8 cellular contexts compared by ENCODE assay signal in the genomic region with DNA sequence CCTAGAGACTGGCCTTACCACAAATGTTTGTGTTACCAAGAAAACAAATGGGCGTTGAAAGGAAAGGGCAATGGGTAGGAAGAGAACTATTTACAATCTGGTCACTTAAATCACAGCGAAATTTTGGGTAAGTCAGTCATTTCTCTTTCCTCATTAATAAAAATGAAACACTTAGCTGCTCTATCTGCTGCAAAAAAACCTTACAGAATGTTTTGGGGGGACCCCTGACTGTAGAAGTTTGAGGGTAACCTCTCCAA. TPM values are rescaled to one million over a fixed set of nuclear protein-coding genes. Genes with fewer than 3 reads are reported as not detected.
A peak's percentile ranks its signal among the peaks of the same experiment; 100 is the strongest.
DNase-seq lines count a peak whose midpoint lies in the region; ATAC-seq, FAIRE-seq and TF ChIP-seq lines count a peak whose summit lies in the region.

No MANE protein-coding gene starts in this region.

- TF ChIP-seq RAD21 in A549 (conservative IDR thresholded peaks at IDR 0.05 in 1 of 2, IDR thresholded peaks at IDR 0.05 in 1 of 2), result no peak

- 15% methylated on average over 2 of the region's 2 CpGs for WGBS in A549 (ENCODE audit: missing lambda C conversion rate)
- 39% methylated on average over 2 of the region's 2 CpGs for WGBS in HUES64
- 8% methylated on average over 2 of the region's 2 CpGs for WGBS in mammary epithelial cell (ENCODE audit: low coverage, missing lambda C conversion rate)

- TF ChIP-seq CTCF in A549 (IDR thresholded peaks at IDR 0.05) (no peak), mammary epithelial cell (conservative IDR thresholded peaks at IDR 0.05 in 1 of 2, IDR thresholded peaks at IDR 0.05 in 1 of 2; ENCODE audit: extremely low read depth in 1 of 2, insufficient read depth in 1 of 2, low read depth in 1 of 2, low read length in 2 of 2) (no peak)

- TF ChIP-seq EP300 in A549 (IDR thresholded peaks at IDR 0.05), result no peak

- H2AFZ ChIP-seq in mammary epithelial cell (ENCODE audit: low read depth, low read length), result peak overlapping the region; percentile 87

- H3K36me3 ChIP-seq in HUES64 (ENCODE audit: insufficient read depth, low read length) (peaks cover 13% of the 10 kb centered on the region; the same call in 1 of the 2 replicates), mammary epithelial cell (ENCODE audit: insufficient read depth, low read length) (no peaks in the 10 kb centered on the region), mucosa of rectum (ENCODE audit: control insufficient read depth in 2 of 2, insufficient read depth in 2 of 2, low read length in 2 of 2) (no peaks in the 10 kb centered on the region)

- no TSS peak for BruUV-seq in mammary epithelial cell (replicated peaks; lab: Mats Ljungman, UMichigan)

- dilution Hi-C loops in mammary epithelial cell (cut with HindIII; ENCODE audit: low sequenced_read_pairs), result no loop called here

- ATAC-seq in A549 (no peak), GM18909 (IDR thresholded peaks at IDR 0.05; ENCODE audit: poor library complexity, unreplicated experiment) (no peak), GM19351 (IDR thresholded peaks at IDR 0.05; ENCODE audit: unreplicated experiment) (no peak)

- intact Hi-C loops in mammary epithelial cell (cut with micrococcal nuclease), result loop anchor here (1.0 to 10.0 kb wide), 2 partner anchors 30 to 321 kb away; partner anchors contain the start of gene RIPOR1

- H3K4me3 ChIP-seq in A549 (peak overlapping the region; percentile 93), HUES64 (ENCODE audit: low read length) (peak overlapping the region; percentile 92), mammary epithelial cell (replicated peaks in 1 of 3; ENCODE audit: insufficient read depth in 1 of 3, low read depth in 2 of 3, low read length in 3 of 3) (peak overlapping the region; percentile 51 to 96 (median 77)), mucosa of rectum (ENCODE audit: low read length in 2 of 2) (peak overlapping the region; percentile 79 to 83)

- H3K79me2 ChIP-seq in mammary epithelial cell (ENCODE audit: insufficient read depth, low read length), result peaks cover 76% of the 10 kb centered on the region

- H3K4me2 ChIP-seq in A549, result peak overlapping the region; percentile 87
- peak overlapping the region; percentile 97 for H3K4me2 ChIP-seq in mammary epithelial cell (ENCODE audit: insufficient read depth, low read depth, low read length)

- TF ChIP-seq POLR2A in A549 (IDR thresholded peaks at IDR 0.05; ENCODE audit: low read length) (no peak), H54 (IDR thresholded peaks at IDR 0.05; ENCODE audit: low read depth, low read length) (no peak)

- CTCF ChIA-PET in A549 (lab: Yijun Ruan, JAX) (interaction anchor here (0.6 to 4.1 kb wide), 5 partner anchors 26 to 64 kb away, joined by 3 to 38 read pairs (median 4); no protein-coding TSS in a partner anchor), mammary epithelial cell (lab: Charles Lee; ENCODE audit: low non-redundant PET) (no interaction called here)

- in situ Hi-C loops in mammary epithelial cell (cut with MboI; ENCODE audit: low sequenced_read_pairs in 2 of 2), result no loop called here

- H3K27me3 ChIP-seq in HUES64 (ENCODE audit: insufficient read depth, low read length) (no peaks in the 10 kb centered on the region), mammary epithelial cell (ENCODE audit: insufficient read depth, low read length) (no peaks in the 10 kb centered on the region), mucosa of rectum (ENCODE audit: control insufficient read depth in 2 of 2, insufficient read depth in 2 of 2, low read length in 2 of 2) (no peaks in the 10 kb centered on the region)

- FAIRE-seq in A549 (lab: Jason Lieb, UNC) (no peak), H54 (lab: Jason Lieb, UNC) (no peak)

- peak overlapping the region; percentile 72 for H3K9ac ChIP-seq in HUES64 (ENCODE audit: low read depth, low read length)
- H3K9ac ChIP-seq in mammary epithelial cell (ENCODE audit: insufficient read depth, low read length), result peak overlapping the region; percentile 63
- H3K9ac ChIP-seq in mucosa of rectum (ENCODE audit: low read depth in 1 of 2, low read length in 2 of 2), result peak overlapping the region; percentile 79

- no peaks in the 10 kb centered on the region for H4K20me1 ChIP-seq in mammary epithelial cell (ENCODE audit: insufficient read depth, low read length)

- POLR2A ChIA-PET in A549 (lab: Yijun Ruan, JAX), result interaction anchor here (0.6 to 0.9 kb wide), 6 partner anchors 12 to 90 kb away, joined by 3 to 7 read pairs (median 4); partner anchors contain the start of genes PSKH1, RANBP10 and TSNAXIP1

- H3K27ac ChIP-seq in A549 (peak overlapping the region; percentile 89 to 98), HUES64 (ENCODE audit: low read depth, low read length) (peak overlapping the region; percentile 90), mammary epithelial cell (ENCODE audit: insufficient read depth, low read depth, low read length) (peak overlapping the region; percentile 77), mucosa of rectum (ENCODE audit: low read depth in 2 of 2, low read length in 2 of 2) (peak overlapping the region; percentile 92 to 93)

- H3K4me1 ChIP-seq in A549 (peaks cover 40% of the 10 kb centered on the region), HUES64 (ENCODE audit: insufficient read depth, low read length) (peaks cover 34% of the 10 kb centered on the region), mammary epithelial cell (ENCODE audit: insufficient read depth, low read length) (peaks cover 39% of the 10 kb centered on the region), mucosa of rectum (ENCODE audit: control insufficient read depth in 2 of 2, insufficient read depth in 2 of 2, low read length in 2 of 2) (peaks cover 44 to 46% of the 10 kb centered on the region in 2 donors)

- no peaks in the 10 kb centered on the region for H3K9me3 ChIP-seq in A549
- no peaks in the 10 kb centered on the region for H3K9me3 ChIP-seq in HUES64 (ENCODE audit: insufficient read depth, low read depth, low read length)
- no peaks in the 10 kb centered on the region for H3K9me3 ChIP-seq in mammary epithelial cell (replicated peaks; ENCODE audit: insufficient read depth, low read length)
- no peaks in the 10 kb centered on the region for H3K9me3 ChIP-seq in mucosa of rectum (ENCODE audit: control insufficient read depth in 2 of 2, low read length in 2 of 2)

- no peak for DNase-seq in A549 (ENCODE audit: low read depth in 1 of 2, low spot score in 1 of 2)
- DNase-seq in mammary epithelial cell, result no peak
- DNase-seq in H54 (ENCODE audit: insufficient read length, low spot score), result no peak
- no peak for DNase-seq in inferior parietal cortex (ENCODE audit: extremely low spot score)

TF ChIP-seq in A549, 52 proteins besides CTCF, POLR2A, EP300 and RAD21 (continues in another document):
- no peak for TF ChIP-seq MAZ (IDR thresholded peaks at IDR 0.05; ENCODE audit: borderline replicate concordance, low read depth, low read length)

RNA-seq across cellular contexts. Expression of gene NUTF2, which starts 0.7 kb away (rescaled TPM):
- polyA plus RNA-seq in A549 (2011; rRNA removed) (168 and 209 TPM in 2 replicates), A549 (2017; fragmentation: RNase III; extraction: RNeasy Plus Mini Kit Qiagen cat#74134 plus additional on column Dnase treatment) (270 to 301 TPM (median 287 TPM) in 3 replicates), mammary epithelial cell (452 TPM)
- 585 and 606 TPM in 2 replicates for polyA plus RNA-seq in A549 (2012; cell fraction: cytosol; rRNA removed)
- 173 and 271 TPM in 2 replicates for polyA plus RNA-seq in A549 (2012; cell fraction: nucleus; rRNA removed)
- 446 and 461 TPM in 2 replicates for polyA minus RNA-seq in A549 (2011; rRNA and poly(A)+ RNA removed)
- polyA plus RNA-seq in HUES64 (2013, experiment 1 of 2), result 242 TPM
- polyA plus RNA-seq in HUES64 (2013, experiment 2 of 2), result 239 TPM
- total RNA-seq in mammary epithelial cell, result 100 to 1,000 TPM; 158 to 198 TPM
- 283 TPM for polyA minus RNA-seq in mammary epithelial cell

RNA-seq across cellular contexts. Expression of gene CENPT, which starts 1.5 kb away (rescaled TPM):
- 18.2 and 19.1 TPM in 2 replicates for polyA plus RNA-seq in A549 (2011; rRNA removed)
- 40.2 and 42.7 TPM in 2 replicates for polyA plus RNA-seq in A549 (2012; cell fraction: cytosol; rRNA removed)
- polyA plus RNA-seq in A549 (2012; cell fraction: nucleus; rRNA removed), result 322 and 345 TPM in 2 replicates
- 35.9 to 40.3 TPM (median 36.9 TPM) in 3 replicates for polyA plus RNA-seq in A549 (2017; fragmentation: RNase III; extraction: RNeasy Plus Mini Kit Qiagen cat#74134 plus additional on column Dnase treatment)
- 23.4 and 24.1 TPM in 2 replicates for polyA minus RNA-seq in A549 (2011; rRNA and poly(A)+ RNA removed)
- 35.3 TPM for polyA plus RNA-seq in HUES64 (2013, experiment 1 of 2)
- 31.2 TPM for polyA plus RNA-seq in HUES64 (2013, experiment 2 of 2)
- total RNA-seq in mammary epithelial cell, result 10 to 100 TPM; 27.2 to 48.5 TPM
- 35.6 TPM for polyA plus RNA-seq in mammary epithelial cell
- polyA minus RNA-seq in mammary epithelial cell, result 25.7 TPM

RNA-seq across cellular contexts. Expression of gene THAP11, which starts 3.9 kb away (rescaled TPM):
- polyA plus RNA-seq in A549 (2011; rRNA removed), result 33.2 and 44.0 TPM in 2 replicates
- polyA plus RNA-seq in A549 (2012; cell fraction: cytosol; rRNA removed), result 56.9 and 68.8 TPM in 2 replicates
- 32.7 and 40.9 TPM in 2 replicates for polyA plus RNA-seq in A549 (2012; cell fraction: nucleus; rRNA removed)
- polyA plus RNA-seq in A549 (2017; fragmentation: RNase III; extraction: RNeasy Plus Mini Kit Qiagen cat#74134 plus additional on column Dnase treatment), result 27.2 to 30.9 TPM (median 30.0 TPM) in 3 replicates
- 22.3 and 22.6 TPM in 2 replicates for polyA minus RNA-seq in A549 (2011; rRNA and poly(A)+ RNA removed)
- polyA plus RNA-seq in HUES64 (2013, experiment 1 of 2), result 32.9 TPM
- 34.4 TPM for polyA plus RNA-seq in HUES64 (2013, experiment 2 of 2)
- total RNA-seq in mammary epithelial cell, result 10 to 100 TPM; 11.7 to 13.1 TPM
- 21.2 TPM for polyA plus RNA-seq in mammary epithelial cell
- 10.6 TPM for polyA minus RNA-seq in mammary epithelial cell

RNA-seq across cellular contexts. Expression of gene EDC4, which starts 26.9 kb away (rescaled TPM):
- polyA plus RNA-seq in A549 (2011; rRNA removed) (21.0 and 35.3 TPM in 2 replicates), A549 (2017; fragmentation: RNase III; extraction: RNeasy Plus Mini Kit Qiagen cat#74134 plus additional on column Dnase treatment) (54.9 to 60.4 TPM (median 58.1 TPM) in 3 replicates), mammary epithelial cell (36.5 TPM)
- polyA plus RNA-seq in A549 (2012; cell fraction: cytosol; rRNA removed), result 59.8 and 74.8 TPM in 2 replicates
- polyA plus RNA-seq in A549 (2012; cell fraction: nucleus; rRNA removed), result 294 and 395 TPM in 2 replicates
- polyA minus RNA-seq in A549 (2011; rRNA and poly(A)+ RNA removed), result 75.8 and 94.7 TPM in 2 replicates
- 55.6 TPM for polyA plus RNA-seq in HUES64 (2013, experiment 1 of 2)
- polyA plus RNA-seq in HUES64 (2013, experiment 2 of 2), result 50.1 TPM
- 10 to 100 TPM; 31.5 to 53.9 TPM for total RNA-seq in mammary epithelial cell
- polyA minus RNA-seq in mammary epithelial cell, result 143 TPM

RNA-seq across cellular contexts. Expression of gene NRN1L, which starts 38.7 kb away (rescaled TPM):
- polyA plus RNA-seq in A549 (2011; rRNA removed) (0.22 and 0.34 TPM in 2 replicates), A549 (2017; fragmentation: RNase III; extraction: RNeasy Plus Mini Kit Qiagen cat#74134 plus additional on column Dnase treatment) (not detected in 3 replicates), mammary epithelial cell (not detected)
- 0.24 and 0.34 TPM in 2 replicates for polyA plus RNA-seq in A549 (2012; cell fraction: cytosol; rRNA removed)
- 4.4 and 4.6 TPM in 2 replicates for polyA plus RNA-seq in A549 (2012; cell fraction: nucleus; rRNA removed)
- 0.33 TPM in 1 of 2 replicates, not detected in the other for polyA minus RNA-seq in A549 (2011; rRNA and poly(A)+ RNA removed)
- 3.2 TPM for polyA plus RNA-seq in HUES64 (2013, experiment 1 of 2)
- polyA plus RNA-seq in HUES64 (2013, experiment 2 of 2), result 4.1 TPM
- under 1 TPM in 1 of 2 donors, not detected in 1; 0.83 TPM for total RNA-seq in mammary epithelial cell
- polyA minus RNA-seq in mammary epithelial cell, result not detected
